ENCODE assay signal across 8 cellular contexts in genomic region chr4:76301068-76301774, GRCh38. TPM values are rescaled to one million over a fixed set of nuclear protein-coding genes. Genes with fewer than 3 reads are reported as not detected.
DNase-seq lines count a peak whose midpoint lies in the region; ATAC-seq and TF ChIP-seq lines count a peak whose summit lies in the region.

No MANE protein-coding gene starts in this region.

- intact Hi-C loops in Right ventricle myocardium superior (cut with DNase I) (loop anchor here (10.0 kb wide), 1 partner anchor 116 kb away; no protein-coding TSS in a partner anchor), cardiac septum (cut with DNase I) (loop anchor here (10.0 kb wide), 1 partner anchor 194 kb away; no protein-coding TSS in a partner anchor), head of caudate nucleus (cut with DNase I) (no loop called here)

- H3K36me3 ChIP-seq in HEK293 (ENCODE audit: control insufficient read depth in 2 of 2, insufficient read depth in 1 of 2, low read length in 2 of 2): no peaks in the 10 kb centered on the region

- no peak overlapping the region for H3K4me3 ChIP-seq in HEK293 (ENCODE audit: low read depth, low read length)

- peaks cover 4% of the 10 kb centered on the region for H3K36me3 Mint-ChIP-seq in activated T-cell treated with anti-CD3 and anti-CD28 coated beads, Interleukin-2, amount 50 U/mL, for 24 hours (ENCODE audit: low read depth)
- peaks cover 5 to 16% (median 9%) of the 10 kb centered on the region in 3 donors for H3K36me3 Mint-ChIP-seq in immature natural killer cell

- no peak overlapping the region for H3K4me3 Mint-ChIP-seq in activated T-cell treated with anti-CD3 and anti-CD28 coated beads, Interleukin-2, amount 50 U/mL, for 24 hours
- H3K4me3 Mint-ChIP-seq in immature natural killer cell: no peak overlapping the region

- peaks cover 12% of the 10 kb centered on the region for H3K27me3 Mint-ChIP-seq in activated T-cell treated with anti-CD3 and anti-CD28 coated beads, Interleukin-2, amount 50 U/mL, for 24 hours
- H3K27me3 Mint-ChIP-seq in immature natural killer cell (ENCODE audit: low read depth in 3 of 3): peaks cover 2 to 10% (median 2%) of the 10 kb centered on the region in 3 donors

- POLR2A ChIA-PET in HEK293 (lab: Yijun Ruan, JAX): no interaction called here

- ATAC-seq in Right ventricle myocardium superior (ENCODE audit: poor library complexity): peak; percentile 25

- TF ChIP-seq CTCF in HEK293 (tag by site-specific recombination; IDR thresholded peaks at IDR 0.05): no peak

- no peaks in the 10 kb centered on the region for H3K9me3 ChIP-seq in HEK293 (ENCODE audit: control insufficient read depth, insufficient read depth, low read depth, low read length)

- CTCF ChIA-PET in HEK293 (lab: Yijun Ruan, JAX): interaction anchor here (0.5 to 1.4 kb wide), 5 partner anchors 30 to 237 kb away, joined by 3 to 4 read pairs (median 4); no protein-coding TSS in a partner anchor

- DNase-seq in Right ventricle myocardium superior (no peak), cardiac septum (ENCODE audit: low spot score) (no peak), LoVo (ENCODE audit: low spot score) (peak; percentile 63), immature natural killer cell (peak in 2 of 3 donors; percentile 7 to 11), head of caudate nucleus (no peak), NCI-H526 treated with DMSO at 0.1 percent for 48 hours (lab: John Stamatoyannopoulos, UW) (no peak)
- no peak for DNase-seq in activated T-cell treated with anti-CD3 and anti-CD28 coated beads, Interleukin-2, amount 50 U/mL, for 24 hours

- no peaks in the 10 kb centered on the region for H3K4me1 ChIP-seq in HEK293 (ENCODE audit: control insufficient read depth, insufficient read depth, low read length)

- peaks cover 39% of the 10 kb centered on the region for H3K4me1 Mint-ChIP-seq in activated T-cell treated with anti-CD3 and anti-CD28 coated beads, Interleukin-2, amount 50 U/mL, for 24 hours (ENCODE audit: low read depth)
- peaks cover 38 to 43% of the 10 kb centered on the region in 2 donors for H3K4me1 Mint-ChIP-seq in immature natural killer cell

- peak overlapping the region; percentile 55 for H3K27ac Mint-ChIP-seq in activated T-cell treated with anti-CD3 and anti-CD28 coated beads, Interleukin-2, amount 50 U/mL, for 24 hours
- H3K27ac Mint-ChIP-seq in immature natural killer cell: peak overlapping the region in 1 of 6 donors; percentile 2

- H3K9me3 Mint-ChIP-seq in activated T-cell treated with anti-CD3 and anti-CD28 coated beads, Interleukin-2, amount 50 U/mL, for 24 hours: peaks cover 10% of the 10 kb centered on the region
- H3K9me3 Mint-ChIP-seq in immature natural killer cell: peaks cover 4 to 21% (median 8%) of the 10 kb centered on the region in 6 donors

- H3K27ac ChIP-seq in HEK293 (ENCODE audit: extremely low read depth, low read depth, low read length): no peak overlapping the region

TF ChIP-seq in HEK293, 187 proteins besides CTCF, POLR2A, EP300 and RAD21 (continues in another document):
- peak; percentile 45; the same call in 1 of the 2 replicates for TF ChIP-seq ZEB2 (tag by site-specific recombination; IDR thresholded peaks at IDR 0.05)
- no peak for TF ChIP-seq ZBTB20 (tag by site-specific recombination; IDR thresholded peaks at IDR 0.05)
- no peak for TF ChIP-seq ZNF157 (tag by site-specific recombination; IDR thresholded peaks at IDR 0.05)
- no peak for TF ChIP-seq ZNF214 (tag by site-specific recombination; IDR thresholded peaks at IDR 0.05; ENCODE audit: borderline replicate concordance)
- TF ChIP-seq ZNF174 (tag by site-specific recombination; IDR thresholded peaks at IDR 0.05): no peak
- TF ChIP-seq BCL6B (tag by site-specific recombination; IDR thresholded peaks at IDR 0.05): no peak
- TF ChIP-seq FEZF1 (tag by site-specific recombination; IDR thresholded peaks at IDR 0.05): no peak
- no peak for TF ChIP-seq GLIS2 (tag by site-specific recombination; IDR thresholded peaks at IDR 0.05)
- TF ChIP-seq ZNF48 (tag by site-specific recombination; IDR thresholded peaks at IDR 0.05): no peak
- TF ChIP-seq ZNF404 (tag by site-specific recombination; IDR thresholded peaks at IDR 0.05): no peak
- TF ChIP-seq SP3 (tag by site-specific recombination; IDR thresholded peaks at IDR 0.05): no peak
- TF ChIP-seq ZFP3 (tag by site-specific recombination; IDR thresholded peaks at IDR 0.05; ENCODE audit: low read depth): no peak
- TF ChIP-seq OVOL3 (tag by site-specific recombination; IDR thresholded peaks at IDR 0.05): no peak
- TF ChIP-seq ZNF626 (tag by site-specific recombination; IDR thresholded peaks at IDR 0.05): no peak
- TF ChIP-seq ZNF692 (tag by site-specific recombination; IDR thresholded peaks at IDR 0.05): no peak
- no peak for TF ChIP-seq ZSCAN16 (tag by site-specific recombination; IDR thresholded peaks at IDR 0.05)
- no peak for TF ChIP-seq ZNF112 (tag by site-specific recombination; IDR thresholded peaks at IDR 0.05)
- TF ChIP-seq ZNF302 (tag by site-specific recombination; IDR thresholded peaks at IDR 0.05; ENCODE audit: low read depth): no peak
- no peak for TF ChIP-seq ZNF610 (tag by site-specific recombination; IDR thresholded peaks at IDR 0.05; ENCODE audit: borderline replicate concordance)
- TF ChIP-seq GLI4 (tag by site-specific recombination; IDR thresholded peaks at IDR 0.05): no peak
- TF ChIP-seq ZNF488 (tag by site-specific recombination; IDR thresholded peaks at IDR 0.05): no peak
- TF ChIP-seq IKZF3 (tag by site-specific recombination; IDR thresholded peaks at IDR 0.05): no peak
- TF ChIP-seq ZBTB1 (tag by site-specific recombination; IDR thresholded peaks at IDR 0.05): no peak
- TF ChIP-seq ZNF416 (tag by site-specific recombination; IDR thresholded peaks at IDR 0.05): no peak
- TF ChIP-seq ZNF623 (tag by site-specific recombination; IDR thresholded peaks at IDR 0.05): no peak
- TF ChIP-seq ATF2 (tag by site-specific recombination; IDR thresholded peaks at IDR 0.05; ENCODE audit: low read depth): no peak

RNA-seq across cellular contexts. Expression of gene STBD1, which starts 5.3 kb away (rescaled TPM):
- total RNA-seq in Right ventricle myocardium superior: 27.2 TPM
- total RNA-seq in cardiac septum: 37.6 TPM
- polyA plus RNA-seq in immature natural killer cell: 1 to 10 TPM in 1 of 3 donors, under 1 TPM in 2; 0.89 to 2.1 (median 0.91) TPM

RNA-seq across cellular contexts. Expression of gene FAM47E, which starts 49.7 kb away (rescaled TPM):
- total RNA-seq in Right ventricle myocardium superior (2.0 TPM), cardiac septum (2.9 TPM)
- polyA plus RNA-seq in immature natural killer cell: not detected

Comparison
In these comparisons a context has a peak if more than half of its experiments do, and no peak if none do; other contexts are left out.
1. DNase-seq: peak in LoVo (single experiment) and immature natural killer cell (2 of 3); none in Right ventricle myocardium superior (single experiment), cardiac septum (single experiment), activated T-cell treated with anti-CD3 and anti-CD28 coated beads, Interleukin-2, amount 50 U/mL, for 24 hours (single experiment), head of caudate nucleus (0 of 42) and NCI-H526 treated with DMSO at 0.1 percent for 48 hours (single experiment).